8 cellular contexts compared by ENCODE assay signal in genomic region chr22:49827853-49828598, GRCh38. TPM values are rescaled to one million over a fixed set of nuclear protein-coding genes. Genes with fewer than 3 reads are reported as not detected.
DNase-seq lines count a peak whose midpoint lies in the region; ATAC-seq and TF ChIP-seq lines count a peak whose summit lies in the region.

Gene BRD1, minus strand, starts transcription at chr22:49827873. Its CDS starts 3,556 bp downstream, at chr22:49824317.

- 0 to 23% methylated on average over 1 to 47 of the region's 54 CpGs for WGBS in endodermal cell (ENCODE audit: insufficient coverage in 1 of 2, insufficient read length in 1 of 2), 2 experiments
- no CpG with 5 or more reads among the region's 54 CpGs for WGBS in mesendoderm (ENCODE audit: extremely low coverage, insufficient coverage, low lambda C conversion rate)

- H3K4me1 ChIP-seq in A673 (ENCODE audit: insufficient read depth, low read length, poor library complexity, severe bottlenecking) (peaks cover 12% of the 10 kb centered on the region), endodermal cell (ENCODE audit: control insufficient read depth, insufficient read depth, low read length) (no peaks in the 10 kb centered on the region), mesendoderm (ENCODE audit: control insufficient read depth, low read depth, low read length) (peaks cover 1% of the 10 kb centered on the region)

- H3K4me3 ChIP-seq in A673 (ENCODE audit: low read depth, low read length, poor library complexity, severe bottlenecking) = peak within 1 kb of the TSS; percentile 97
- H3K4me3 ChIP-seq in endodermal cell (ENCODE audit: low read length) = peak within 1 kb of the TSS; percentile 88
- peak within 1 kb of the TSS; percentile 90 for H3K4me3 ChIP-seq in mesendoderm (ENCODE audit: low read length)

- POLR2A ChIA-PET in A673 (lab: Charles Lee; ENCODE audit: low non-redundant PET) = no interaction called here
- POLR2A ChIA-PET in activated CD8-positive, alpha-beta memory T cell treated with anti-CD3 and anti-CD28 coated beads for 36 hours (lab: Charles Lee) = interaction anchor here (1.1 kb wide), 1 partner anchor 11 kb away, joined by 6 read pairs; no protein-coding TSS in a partner anchor

- peak within 1 kb of the TSS; percentile 84 for H3K27ac Mint-ChIP-seq in endodermal cell
- peak within 1 kb of the TSS; percentile 95 for H3K27ac Mint-ChIP-seq in stimulated activated effector memory CD8-positive, alpha-beta T cell treated with anti-CD3 and anti-CD28 coated beads, Interleukin-12 subunit alpha, Interleukin-12 subunit beta, amount 100 ng/mL, for 72 hours

- H3K9ac ChIP-seq in endodermal cell (ENCODE audit: extremely low read depth, low read length, poor library complexity, severe bottlenecking) (peak within 1 kb of the TSS; percentile 87), mesendoderm (ENCODE audit: low read length) (peak within 1 kb of the TSS; percentile 85)

- H3K36me3 ChIP-seq in A673 (ENCODE audit: insufficient read depth, low read length, poor library complexity, severe bottlenecking) = peaks cover 24% of the 10 kb centered on the region
- peaks cover 24% of the 10 kb centered on the region for H3K36me3 ChIP-seq in endodermal cell (ENCODE audit: control insufficient read depth, insufficient read depth, low read length)
- peaks cover 10% of the 10 kb centered on the region for H3K36me3 ChIP-seq in mesendoderm (ENCODE audit: control insufficient read depth, insufficient read depth, low read length)

- H3K9me3 Mint-ChIP-seq in endodermal cell = peaks cover 33% of the 10 kb centered on the region
- H3K9me3 Mint-ChIP-seq in stimulated activated effector memory CD8-positive, alpha-beta T cell treated with anti-CD3 and anti-CD28 coated beads, Interleukin-12 subunit alpha, Interleukin-12 subunit beta, amount 100 ng/mL, for 72 hours = no peaks in the 10 kb centered on the region

- H3K79me2 ChIP-seq in mesendoderm (ENCODE audit: control insufficient read depth, insufficient read depth, low read length) = peaks cover 40% of the 10 kb centered on the region

- H3K27ac ChIP-seq in A673 (ENCODE audit: low read depth, low read length, poor library complexity, severe bottlenecking) (peak within 1 kb of the TSS; percentile 96), endodermal cell (ENCODE audit: low read depth, low read length) (peak within 1 kb of the TSS; percentile 66), mesendoderm (ENCODE audit: low read depth, low read length) (no peak within 1 kb of the TSS)

- H2BK5ac ChIP-seq in mesendoderm (ENCODE audit: low read length) = no peak within 1 kb of the TSS

- peak; percentile 64 for TF ChIP-seq POLR2A in GM18505 (IDR thresholded peaks at IDR 0.05; ENCODE audit: borderline replicate concordance, extremely low read depth, insufficient read depth, insufficient read length)

- peak within 1 kb of the TSS; percentile 40 for H2BK120ac ChIP-seq in mesendoderm (ENCODE audit: low read depth, low read length)

- peaks cover 25% of the 10 kb centered on the region for H3K4me1 Mint-ChIP-seq in endodermal cell
- H3K4me1 Mint-ChIP-seq in stimulated activated effector memory CD8-positive, alpha-beta T cell treated with anti-CD3 and anti-CD28 coated beads, Interleukin-12 subunit alpha, Interleukin-12 subunit beta, amount 100 ng/mL, for 72 hours = peaks cover 42% of the 10 kb centered on the region

- intact Hi-C loops in A673 (cut with micrococcal nuclease; ENCODE audit: unreplicated experiment) = no loop called here

- peak within 1 kb of the TSS; percentile 78 for H4K8ac ChIP-seq in mesendoderm (ENCODE audit: low read depth, low read length)

- no TSS peak for BruUV-seq in A673 (replicated peaks; lab: Mats Ljungman, UMichigan)

- H3K9me3 ChIP-seq in A673 (ENCODE audit: low read depth, low read length, poor library complexity, severe bottlenecking) (peaks cover 6% of the 10 kb centered on the region), endodermal cell (ENCODE audit: control insufficient read depth, low read length) (peaks cover 7% of the 10 kb centered on the region)

- H3K4ac ChIP-seq in mesendoderm (ENCODE audit: low read depth, low read length) = peak within 1 kb of the TSS; percentile 90

- H3K4me2 ChIP-seq in mesendoderm (ENCODE audit: low read length) = peak within 1 kb of the TSS; percentile 42

- H3K56ac ChIP-seq in mesendoderm (ENCODE audit: low read length) = peak within 1 kb of the TSS; percentile 90

- H3K36me3 Mint-ChIP-seq in endodermal cell (ENCODE audit: low read depth) = peaks cover 32% of the 10 kb centered on the region
- peaks cover 33% of the 10 kb centered on the region for H3K36me3 Mint-ChIP-seq in stimulated activated effector memory CD8-positive, alpha-beta T cell treated with anti-CD3 and anti-CD28 coated beads, Interleukin-12 subunit alpha, Interleukin-12 subunit beta, amount 100 ng/mL, for 72 hours

- peaks cover 26% of the 10 kb centered on the region for H3K27me3 Mint-ChIP-seq in endodermal cell (ENCODE audit: insufficient read depth)

- H3K23ac ChIP-seq in mesendoderm (ENCODE audit: low read length) = peak within 1 kb of the TSS; percentile 66

- peak within 1 kb of the TSS; percentile 80 for H3K4me3 Mint-ChIP-seq in endodermal cell
- H3K4me3 Mint-ChIP-seq in stimulated activated effector memory CD8-positive, alpha-beta T cell treated with anti-CD3 and anti-CD28 coated beads, Interleukin-12 subunit alpha, Interleukin-12 subunit beta, amount 100 ng/mL, for 72 hours = peak within 1 kb of the TSS; percentile 89

- ATAC-seq in GM18505 (IDR thresholded peaks at IDR 0.05; ENCODE audit: unreplicated experiment) = no peak
- peak; percentile 69 for ATAC-seq in stimulated activated effector memory CD8-positive, alpha-beta T cell treated with anti-CD3 and anti-CD28 coated beads, Interleukin-12 subunit alpha, Interleukin-12 subunit beta, amount 100 ng/mL, for 72 hours
- no peak for ATAC-seq in GM18861 (IDR thresholded peaks at IDR 0.05; ENCODE audit: unreplicated experiment)

- DNase-seq in A673 (ENCODE audit: low spot score) = peak; percentile 83
- peak; percentile 39 for DNase-seq in NCI-H2171 treated with DMSO at 0.1 percent for 48 hours (lab: John Stamatoyannopoulos, UW)
- peak; percentile 67 for DNase-seq in endodermal cell
- peak; percentile 61 for DNase-seq in mesendoderm
- peak; percentile 46 to 72 for DNase-seq in stimulated activated effector memory CD8-positive, alpha-beta T cell treated with anti-CD3 and anti-CD28 coated beads, Interleukin-12 subunit alpha, Interleukin-12 subunit beta, amount 100 ng/mL, for 72 hours (ENCODE audit: low spot score in 2 of 2)

- H3K27me3 ChIP-seq in A673 (replicated peaks; ENCODE audit: insufficient read depth, low read depth, low read length, poor library complexity) (no peaks in the 10 kb centered on the region), endodermal cell (ENCODE audit: control insufficient read depth, insufficient read depth, low read length, poor library complexity, severe bottlenecking) (no peaks in the 10 kb centered on the region), mesendoderm (ENCODE audit: insufficient read depth, low read length, poor library complexity) (no peaks in the 10 kb centered on the region)

- peak within 1 kb of the TSS; percentile 96 for H3K18ac ChIP-seq in mesendoderm (ENCODE audit: low read length)

- no peak within 1 kb of the TSS for H2BK15ac ChIP-seq in mesendoderm (replicated peaks; ENCODE audit: low read depth)

- peaks cover 13% of the 10 kb centered on the region for H3K79me1 ChIP-seq in mesendoderm (ENCODE audit: low read length)

- TF ChIP-seq CTCF in A673 (conservative IDR thresholded peaks at IDR 0.05; ENCODE audit: low read depth, low read length) = no peak
- TF ChIP-seq CTCF in endodermal cell (conservative IDR thresholded peaks at IDR 0.05) = no peak

- no peak within 1 kb of the TSS for H2AK5ac ChIP-seq in mesendoderm (ENCODE audit: low read length)

- CTCF ChIA-PET in A673 (lab: Charles Lee) = no interaction called here
- CTCF ChIA-PET in activated CD8-positive, alpha-beta memory T cell treated with anti-CD3 and anti-CD28 coated beads for 36 hours (lab: Charles Lee) = no interaction called here

- H4K5ac ChIP-seq in mesendoderm (ENCODE audit: low read length) = no peak within 1 kb of the TSS

RNA-seq across cellular contexts. Expression of gene BRD1, which starts in this region (rescaled TPM):
- total RNA-seq in A673 (2021) (47.2 and 51.2 TPM in 2 replicates), endodermal cell (10 to 100 TPM; 49.5 to 54.9 TPM)
- total RNA-seq in activated CD8-positive, alpha-beta memory T cell treated with anti-CD3 and anti-CD28 coated beads for 36 hours = 10 to 100 TPM; 29.1 to 31.2 TPM
- 39.8 TPM for polyA plus RNA-seq in endodermal cell (2013, experiment 1 of 2)
- 36.7 TPM for polyA plus RNA-seq in endodermal cell (2013, experiment 2 of 2)
- polyA plus RNA-seq in mesendoderm (2013, experiment 1 of 2) = 14.7 TPM
- polyA plus RNA-seq in mesendoderm (2013, experiment 2 of 2) = 14.5 TPM
